Comparison of ENCODE assay signal across 23 cellular contexts in the genomic region with DNA sequence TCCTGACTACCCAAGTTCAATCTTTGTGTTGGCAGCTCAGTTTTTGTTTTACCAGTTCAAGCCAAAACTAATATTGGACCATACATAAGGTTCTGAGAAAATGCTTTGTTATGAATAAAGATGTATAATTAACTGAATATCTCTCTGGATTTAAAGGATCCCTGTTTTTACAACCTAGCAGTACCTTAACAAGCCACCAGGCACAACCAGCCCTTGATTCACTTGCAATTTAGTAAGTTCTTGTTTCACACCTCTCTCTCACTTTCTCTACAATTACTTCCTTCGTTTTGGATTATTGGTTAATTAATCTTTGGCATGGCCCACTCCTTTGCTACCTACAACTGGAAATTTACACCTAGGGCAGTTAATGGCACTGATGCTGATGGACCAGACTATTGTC.
"Had no signal": no experiment of that assay in that cellular context is flagged by ENCODE, and none has a peak within 500 bp of the region (broad histone marks: within the 10 kb centered on the region; RNA-seq: fewer than 3 reads in every experiment).

No MANE protein-coding gene starts in this region.

- H3K27ac ChIP-seq: foreskin keratinocyte, psoas muscle, sigmoid colon, testis, tibial artery, upper lobe of left lung had no signal

- H3K4me1 ChIP-seq: foreskin keratinocyte, psoas muscle, sigmoid colon, testis, tibial artery, upper lobe of left lung had no signal

- H3K36me3 ChIP-seq: sigmoid colon, tibial artery, upper lobe of left lung had no signal

- ATAC-seq: effector memory CD8-positive, alpha-beta T cell; esophagus mucosa; foreskin keratinocyte; left lobe of liver; mucosa of descending colon; psoas muscle; right cardiac atrium; stimulated activated memory B cell treated with anti-CD40 and anti-IgM and Interleukin-4, amounts not matched to agents 10 μg/mL and 1 μg/mL and 100 μg/mL, for 72 hours; stimulated activated naive CD8-positive, alpha-beta T cell treated with anti-CD3 and anti-CD28 coated beads, Interleukin-15, Interleukin-2, amounts not matched to agents 100 U/mL and 50 U/mL, for 24 hours had no signal

- H3K27ac Mint-ChIP-seq: effector memory CD8-positive, alpha-beta T cell; memory B cell; nephron; stimulated activated memory B cell treated with anti-CD40 and anti-IgM and Interleukin-4, amounts not matched to agents 10 μg/mL and 1 μg/mL and 100 μg/mL, for 72 hours had no signal

- H3K9me3 ChIP-seq: testis had no signal

- H3K4me1 Mint-ChIP-seq: memory B cell; naive B cell; nephron; stimulated activated memory B cell treated with anti-CD40 and anti-IgM and Interleukin-4, amounts not matched to agents 10 μg/mL and 1 μg/mL and 100 μg/mL, for 72 hours had no signal

- H3K27me3 Mint-ChIP-seq: effector memory CD8-positive, alpha-beta T cell; memory B cell; naive B cell; stimulated activated memory B cell treated with anti-CD40 and anti-IgM and Interleukin-4, amounts not matched to agents 10 μg/mL and 1 μg/mL and 100 μg/mL, for 72 hours had no signal

- H3K27me3 ChIP-seq: foreskin keratinocyte, sigmoid colon, testis, tibial artery, upper lobe of left lung had no signal

- DNase-seq: cerebellar nuclear complex; cortex of kidney; effector memory CD8-positive, alpha-beta T cell; foreskin keratinocyte; mucosa of descending colon; naive B cell; nucleus accumbens; psoas muscle; right cardiac atrium; sigmoid colon; stimulated activated CD4-positive, alpha-beta T cell treated with anti-CD3 and anti-CD28 coated beads, Interleukin-2, amount 100 ng/mL, for 24 hours; stimulated activated CD4-positive, alpha-beta T cell treated with anti-CD3 and anti-CD28 coated beads, Interleukin-4, amount 100 ng/mL, for 24 hours; stimulated activated naive CD8-positive, alpha-beta T cell treated with anti-CD3 and anti-CD28 coated beads, Interleukin-15, Interleukin-2, amounts not matched to agents 100 U/mL and 50 U/mL, for 24 hours; substantia nigra; testis; tibial artery; upper lobe of left lung had no signal

- H3K4me3 Mint-ChIP-seq: effector memory CD8-positive, alpha-beta T cell; memory B cell; naive B cell; nephron; stimulated activated memory B cell treated with anti-CD40 and anti-IgM and Interleukin-4, amounts not matched to agents 10 μg/mL and 1 μg/mL and 100 μg/mL, for 72 hours had no signal

- H3K36me3 Mint-ChIP-seq: memory B cell; naive B cell; stimulated activated memory B cell treated with anti-CD40 and anti-IgM and Interleukin-4, amounts not matched to agents 10 μg/mL and 1 μg/mL and 100 μg/mL, for 72 hours had no signal

- H3K4me3 ChIP-seq: lung, mucosa of descending colon, psoas muscle, sigmoid colon, testis, tibial artery, upper lobe of left lung had no signal
